2 cellular contexts compared by ENCODE assay signal in the genomic region with DNA sequence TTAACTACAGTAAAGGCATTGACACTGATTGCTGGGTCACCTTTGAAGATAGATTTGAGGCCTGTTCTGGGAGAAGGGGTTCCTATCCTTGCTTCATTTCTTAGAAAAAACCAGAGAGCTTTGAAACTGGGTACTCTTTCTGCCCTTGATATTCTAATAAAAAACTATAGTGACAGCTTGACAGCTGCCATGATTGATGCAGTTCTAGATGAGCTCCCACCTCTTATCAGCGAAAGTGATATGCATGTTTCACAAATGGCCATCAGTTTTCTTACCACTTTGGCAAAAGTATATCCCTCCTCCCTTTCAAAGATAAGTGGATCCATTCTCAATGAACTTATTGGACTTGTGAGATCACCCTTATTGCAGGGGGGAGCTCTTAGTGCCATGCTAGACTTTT.
TF ChIP-seq lines count a peak whose summit lies in the region.

No MANE protein-coding gene starts in this region.

TF ChIP-seq in IMR-90, 13 proteins besides CTCF, POLR2A, EP300 and RAD21:
- TF ChIP-seq FOS (IDR thresholded peaks at IDR 0.05; ENCODE audit: low read depth, low read length) (no peak), MAZ (IDR thresholded peaks at IDR 0.05; ENCODE audit: borderline replicate concordance, low read depth, low read length) (no peak), BHLHE40 (IDR thresholded peaks at IDR 0.05; ENCODE audit: low read depth, low read length) (no peak), CHD1 (IDR thresholded peaks at IDR 0.05; ENCODE audit: low read depth, low read length) (no peak), RCOR1 (IDR thresholded peaks at IDR 0.05; ENCODE audit: insufficient replicate concordance, low read length) (no peak), RFX5 (IDR thresholded peaks at IDR 0.05; ENCODE audit: low read depth, low read length) (no peak), NFE2L2 (IDR thresholded peaks at IDR 0.05; ENCODE audit: low read depth, low read length) (no peak), CEBPB (IDR thresholded peaks at IDR 0.05; ENCODE audit: low read depth, low read length) (no peak), SMC3 (IDR thresholded peaks at IDR 0.05; ENCODE audit: low read depth, low read length) (no peak), MXI1 (IDR thresholded peaks at IDR 0.05; ENCODE audit: borderline replicate concordance, low read depth, low read length) (no peak), MAFK (IDR thresholded peaks at IDR 0.05; ENCODE audit: low read depth, low read length) (no peak)
- TF ChIP-seq, protein P1, sequence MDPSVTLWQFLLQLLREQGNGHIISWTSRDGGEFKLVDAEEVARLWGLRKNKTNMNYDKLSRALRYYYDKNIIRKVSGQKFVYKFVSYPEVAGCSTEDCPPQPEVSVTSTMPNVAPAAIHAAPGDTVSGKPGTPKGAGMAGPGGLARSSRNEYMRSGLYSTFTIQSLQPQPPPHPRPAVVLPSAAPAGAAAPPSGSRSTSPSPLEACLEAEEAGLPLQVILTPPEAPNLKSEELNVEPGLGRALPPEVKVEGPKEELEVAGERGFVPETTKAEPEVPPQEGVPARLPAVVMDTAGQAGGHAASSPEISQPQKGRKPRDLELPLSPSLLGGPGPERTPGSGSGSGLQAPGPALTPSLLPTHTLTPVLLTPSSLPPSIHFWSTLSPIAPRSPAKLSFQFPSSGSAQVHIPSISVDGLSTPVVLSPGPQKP (IDR thresholded peaks at IDR 0.05; ENCODE audit: borderline replicate concordance, low read depth, low read length) = no peak
- TF ChIP-seq, protein P2, sequence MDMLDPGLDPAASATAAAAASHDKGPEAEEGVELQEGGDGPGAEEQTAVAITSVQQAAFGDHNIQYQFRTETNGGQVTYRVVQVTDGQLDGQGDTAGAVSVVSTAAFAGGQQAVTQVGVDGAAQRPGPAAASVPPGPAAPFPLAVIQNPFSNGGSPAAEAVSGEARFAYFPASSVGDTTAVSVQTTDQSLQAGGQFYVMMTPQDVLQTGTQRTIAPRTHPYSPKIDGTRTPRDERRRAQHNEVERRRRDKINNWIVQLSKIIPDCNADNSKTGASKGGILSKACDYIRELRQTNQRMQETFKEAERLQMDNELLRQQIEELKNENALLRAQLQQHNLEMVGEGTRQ (IDR thresholded peaks at IDR 0.05; ENCODE audit: low read depth, low read length) = no peak

TF ChIP-seq in K562, 482 proteins besides CTCF, POLR2A, EP300 and RAD21:
- peak; percentile 79 for TF ChIP-seq MEIS2 (IDR thresholded peaks at IDR 0.05; ENCODE audit: partially characterized antibody)
- TF ChIP-seq, protein P3, sequence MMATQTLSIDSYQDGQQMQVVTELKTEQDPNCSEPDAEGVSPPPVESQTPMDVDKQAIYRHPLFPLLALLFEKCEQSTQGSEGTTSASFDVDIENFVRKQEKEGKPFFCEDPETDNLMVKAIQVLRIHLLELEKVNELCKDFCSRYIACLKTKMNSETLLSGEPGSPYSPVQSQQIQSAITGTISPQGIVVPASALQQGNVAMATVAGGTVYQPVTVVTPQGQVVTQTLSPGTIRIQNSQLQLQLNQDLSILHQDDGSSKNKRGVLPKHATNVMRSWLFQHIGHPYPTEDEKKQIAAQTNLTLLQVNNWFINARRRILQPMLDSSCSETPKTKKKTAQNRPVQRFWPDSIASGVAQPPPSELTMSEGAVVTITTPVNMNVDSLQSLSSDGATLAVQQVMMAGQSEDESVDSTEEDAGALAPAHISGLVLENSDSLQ (IDR thresholded peaks at IDR 0.05) = 0 out of 2 replicates have a peak, but pooled peaks have one; percentile 32
- TF ChIP-seq, protein P4, sequence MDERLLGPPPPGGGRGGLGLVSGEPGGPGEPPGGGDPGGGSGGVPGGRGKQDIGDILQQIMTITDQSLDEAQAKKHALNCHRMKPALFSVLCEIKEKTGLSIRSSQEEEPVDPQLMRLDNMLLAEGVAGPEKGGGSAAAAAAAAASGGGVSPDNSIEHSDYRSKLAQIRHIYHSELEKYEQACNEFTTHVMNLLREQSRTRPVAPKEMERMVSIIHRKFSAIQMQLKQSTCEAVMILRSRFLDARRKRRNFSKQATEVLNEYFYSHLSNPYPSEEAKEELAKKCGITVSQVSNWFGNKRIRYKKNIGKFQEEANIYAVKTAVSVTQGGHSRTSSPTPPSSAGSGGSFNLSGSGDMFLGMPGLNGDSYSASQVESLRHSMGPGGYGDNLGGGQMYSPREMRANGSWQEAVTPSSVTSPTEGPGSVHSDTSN (CRISPR knock-in tag; IDR thresholded peaks at IDR 0.05; ENCODE audit: low read depth) = no peak
- TF ChIP-seq, protein P4 (tag; conservative IDR thresholded peaks at IDR 0.05; ENCODE audit: low read depth) = peak; percentile 57; the same call in 1 of the 2 replicates
- no peak for TF ChIP-seq ZNF764 (CRISPR knock-in tag; IDR thresholded peaks at IDR 0.05; ENCODE audit: low read depth)
- TF ChIP-seq ESRRA (IDR thresholded peaks at IDR 0.05; ENCODE audit: borderline replicate concordance, low read depth) = no peak
